12 cellular contexts compared by ENCODE assay signal in the genomic region with DNA sequence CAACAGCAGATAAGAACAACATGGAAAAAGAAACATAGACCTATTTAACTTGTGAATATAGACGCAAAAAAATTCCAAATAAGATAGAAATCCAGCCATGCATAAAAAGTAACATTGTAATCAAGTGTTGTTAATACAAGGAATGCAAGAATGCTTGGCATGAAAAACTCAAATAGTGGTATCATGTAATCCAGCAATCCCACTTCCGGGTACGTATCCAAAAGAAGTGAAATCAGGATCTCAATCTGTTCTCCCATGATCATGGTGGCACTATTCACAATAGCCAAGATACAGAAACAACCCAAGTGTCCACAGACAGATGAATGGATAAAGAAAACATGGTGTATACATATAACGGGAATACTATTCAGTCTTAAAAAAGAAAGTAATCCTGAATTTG.
"Had no signal": no experiment of that assay in that cellular context is flagged by ENCODE, and none has a peak within 500 bp of the region (broad histone marks: within the 10 kb centered on the region; RNA-seq: fewer than 3 reads in every experiment).

No MANE protein-coding gene starts in this region.

- H3K27ac Mint-ChIP-seq: activated CD4-positive, alpha-beta memory T cell treated with anti-CD3 and anti-CD28 coated beads for 36 hours; activated naive CD8-positive, alpha-beta T cell treated with anti-CD3 and anti-CD28 coated beads, Interleukin-2, amount 10 ng/mL, durations not matched to agents 7 days and 5 days; activated T-cell treated with anti-CD3 and anti-CD28 coated beads, Interleukin-2, amount 50 U/mL, for 72 hours; dendritic cell treated with granulocyte-macrophage colony-stimulating factor and Interleukin-4, amounts not matched to agents 40 ng/mL and 50 ng/mL, for 4 days had no signal

- H3K4me3 Mint-ChIP-seq: activated CD4-positive, alpha-beta memory T cell treated with anti-CD3 and anti-CD28 coated beads for 36 hours; activated naive CD8-positive, alpha-beta T cell treated with anti-CD3 and anti-CD28 coated beads, Interleukin-2, amount 10 ng/mL, durations not matched to agents 7 days and 5 days; activated T-cell treated with anti-CD3 and anti-CD28 coated beads, Interleukin-2, amount 50 U/mL, for 72 hours; dendritic cell treated with granulocyte-macrophage colony-stimulating factor and Interleukin-4, amounts not matched to agents 40 ng/mL and 50 ng/mL, for 4 days had no signal

- H3K27me3 ChIP-seq: pancreas, thyroid gland had no signal

- H3K4me1 ChIP-seq: pancreas had no signal

- H3K9me3 ChIP-seq: pancreas, thyroid gland had no signal

- DNase-seq: activated CD4-positive, alpha-beta memory T cell treated with anti-CD3 and anti-CD28 coated beads for 36 hours; activated naive CD8-positive, alpha-beta T cell treated with anti-CD3 and anti-CD28 coated beads, Interleukin-2, amount 10 ng/mL, durations not matched to agents 7 days and 5 days; activated T-cell treated with anti-CD3 and anti-CD28 coated beads, Interleukin-2, amount 50 U/mL, for 72 hours; central memory CD4-positive, alpha-beta T cell; glutamatergic neuron; pancreas; retina; T-helper 9 cell; thyroid gland had no signal

- H3K27me3 Mint-ChIP-seq: dendritic cell treated with granulocyte-macrophage colony-stimulating factor and Interleukin-4, amounts not matched to agents 40 ng/mL and 50 ng/mL, for 4 days had no signal

- ATAC-seq: activated T-cell treated with anti-CD3 and anti-CD28 coated beads, Interleukin-2, amount 50 U/mL, for 72 hours; pancreas had no signal

- H3K36me3 Mint-ChIP-seq: activated CD4-positive, alpha-beta memory T cell treated with anti-CD3 and anti-CD28 coated beads for 36 hours; activated naive CD8-positive, alpha-beta T cell treated with anti-CD3 and anti-CD28 coated beads, Interleukin-2, amount 10 ng/mL, durations not matched to agents 7 days and 5 days had no signal

- H3K4me1 Mint-ChIP-seq: activated naive CD8-positive, alpha-beta T cell treated with anti-CD3 and anti-CD28 coated beads, Interleukin-2, amount 10 ng/mL, durations not matched to agents 7 days and 5 days had no signal

- H3K27ac ChIP-seq: pancreas, skin epidermis, VCaP had no signal

- H3K36me3 ChIP-seq: pancreas, thyroid gland had no signal

- H3K9me3 Mint-ChIP-seq: activated CD4-positive, alpha-beta memory T cell treated with anti-CD3 and anti-CD28 coated beads for 36 hours; activated naive CD8-positive, alpha-beta T cell treated with anti-CD3 and anti-CD28 coated beads, Interleukin-2, amount 10 ng/mL, durations not matched to agents 7 days and 5 days; activated T-cell treated with anti-CD3 and anti-CD28 coated beads, Interleukin-2, amount 50 U/mL, for 72 hours; dendritic cell treated with granulocyte-macrophage colony-stimulating factor and Interleukin-4, amounts not matched to agents 40 ng/mL and 50 ng/mL, for 4 days had no signal

- H3K4me3 ChIP-seq: pancreas, skin epidermis, thyroid gland had no signal
